ENCODE assay signal across 1 cellular context in genomic region chr7:43729214-43729923, GRCh38.
TF ChIP-seq lines count a peak whose summit lies in the region.

COA1 (minus strand) TSS chr7:43729523; CDS start chr7:43648614, 80,909 bp downstream.

TF ChIP-seq in HepG2, 621 proteins besides CTCF, POLR2A, EP300 and RAD21 (continued from another document and continues in another):
- TF ChIP-seq REST (IDR thresholded peaks at IDR 0.05; ENCODE audit: borderline replicate concordance in 1 of 2, low read depth in 1 of 2, low read length in 2 of 2) (peak in 1 of 2 experiments; percentile 47; a peak in 1 of 4 replicates), MXD3 (CRISPR knock-in tag; IDR thresholded peaks at IDR 0.05) (peak; percentile 72; the same call in 1 of the 2 replicates), ZNF782 (CRISPR knock-in tag; IDR thresholded peaks at IDR 0.05; ENCODE audit: borderline replicate concordance) (no peak), ZNF569 (CRISPR knock-in tag; IDR thresholded peaks at IDR 0.05; ENCODE audit: borderline replicate concordance) (peak; percentile 80; the same call in 1 of the 2 replicates), BRCA1 (CRISPR knock-in tag; IDR thresholded peaks at IDR 0.05) (no peak), ZNF142 (CRISPR knock-in tag; IDR thresholded peaks at IDR 0.05) (peak; percentile 64), AHR (CRISPR knock-in tag; IDR thresholded peaks at IDR 0.05) (peak; percentile 24; the same call in 1 of the 2 replicates), ATF6 (CRISPR knock-in tag; conservative IDR thresholded peaks at IDR 0.05) (no peak), CENPT (CRISPR knock-in tag; IDR thresholded peaks at IDR 0.05; ENCODE audit: low read depth) (no peak), E2F1 (CRISPR knock-in tag; IDR thresholded peaks at IDR 0.05) (peak; percentile 93), CHD2 (IDR thresholded peaks at IDR 0.05; ENCODE audit: low read depth, low read length) (no peak), MED1 (CRISPR knock-in tag; IDR thresholded peaks at IDR 0.05) (peak; percentile 86), ZNF414 (CRISPR knock-in tag; IDR thresholded peaks at IDR 0.05) (no peak), POGZ (CRISPR knock-in tag; IDR thresholded peaks at IDR 0.05) (peak; percentile 87), GRHL1 (CRISPR knock-in tag; conservative IDR thresholded peaks at IDR 0.05) (no peak), SALL2 (CRISPR knock-in tag; IDR thresholded peaks at IDR 0.05) (peak; percentile 64; the same call in 1 of the 2 replicates), SRSF4 (IDR thresholded peaks at IDR 0.05; ENCODE audit: low read depth, low read length, poor library complexity, severe bottlenecking) (no peak), SAFB2 (CRISPR knock-in tag; IDR thresholded peaks at IDR 0.05; ENCODE audit: borderline replicate concordance, low read depth) (no peak), ZKSCAN8 (CRISPR knock-in tag; IDR thresholded peaks at IDR 0.05; ENCODE audit: borderline replicate concordance) (0 out of 2 replicates have a peak, but pooled peaks have one; percentile 27), ZNF777 (CRISPR knock-in tag; IDR thresholded peaks at IDR 0.05) (peak; percentile 74), ZNF556 (CRISPR knock-in tag; IDR thresholded peaks at IDR 0.05; ENCODE audit: borderline replicate concordance) (0 out of 2 replicates have a peak, but pooled peaks have one; percentile 23), DMTF1 (CRISPR knock-in tag; IDR thresholded peaks at IDR 0.05) (peak; percentile 61; the same call in 1 of the 2 replicates), DBP (CRISPR knock-in tag; IDR thresholded peaks at IDR 0.05; ENCODE audit: not compliant biosample characterization) (peak; percentile 68), SOX13 (IDR thresholded peaks at IDR 0.05) (0 out of 2 replicates have a peak, but pooled peaks have one; percentile 22), SOX13 (CRISPR knock-in tag; conservative IDR thresholded peaks at IDR 0.05 in 1 of 2, IDR thresholded peaks at IDR 0.05 in 1 of 2) (peak in 1 of 2 experiments; percentile 48; a peak in 2 of 4 replicates), ZNF652 (CRISPR knock-in tag; IDR thresholded peaks at IDR 0.05; ENCODE audit: borderline replicate concordance, low read depth) (no peak), ARHGAP35 (CRISPR knock-in tag; IDR thresholded peaks at IDR 0.05; ENCODE audit: borderline replicate concordance) (0 out of 2 replicates have a peak, but pooled peaks have one; percentile 30), ZNF792 (CRISPR knock-in tag; IDR thresholded peaks at IDR 0.05) (peak; percentile 43; the same call in 1 of the 2 replicates), SNAI1 (CRISPR knock-in tag; IDR thresholded peaks at IDR 0.05; ENCODE audit: borderline replicate concordance) (peak; percentile 81; the same call in 1 of the 2 replicates), TFDP2 (CRISPR knock-in tag; IDR thresholded peaks at IDR 0.05) (peak; percentile 92), SATB2 (CRISPR knock-in tag; IDR thresholded peaks at IDR 0.05) (peak; percentile 59; the same call in 1 of the 2 replicates)
